ENCODE assay signal across 34 cellular contexts in genomic region chr12:28343687-28344086, GRCh38.
"Had no signal": no experiment of that assay in that cellular context is flagged by ENCODE, and none has a peak within 500 bp of the region (broad histone marks: within the 10 kb centered on the region; RNA-seq: fewer than 3 reads in every experiment).

No MANE protein-coding gene starts in this region.

- H3K27ac ChIP-seq: KMS-11 had no signal

- H3K9me3 ChIP-seq: MG63 had no signal

- DNase-seq: Karpas-422, Kasumi-1, MG63, MM.1S, MV-4-11, NCI-H1048, NCI-H1092, NCI-H1092 treated with DMSO at 0.1 percent for 48 hours, NCI-H1105, NCI-H1105 treated with DMSO at 0.1 percent for 48 hours, NCI-H1417, NCI-H1417 treated with DMSO at 0.1 percent for 48 hours, NCI-H1436, NCI-H1436 treated with DMSO at 0.1 percent for 48 hours, NCI-H146, NCI-H1694, NCI-H1694 treated with DMSO at 0.1 percent for 48 hours, NCI-H187, NCI-H187 treated with DMSO at 0.1 percent for 48 hours, NCI-H1930, NCI-H2029, NCI-H2029 treated with DMSO at 0.1 percent for 48 hours, NCI-H2081, NCI-H2081 treated with DMSO at 0.1 percent for 48 hours, NCI-H2107, NCI-H2171, NCI-H2171 treated with DMSO at 0.1 percent for 48 hours, NCI-H2227 treated with DMSO at 0.1 percent for 48 hours, NCI-H226, NCI-H345, NCI-H446, NCI-H446 treated with DMSO at 0.1 percent for 48 hours, NCI-H510A had no signal

- H3K9ac ChIP-seq: KMS-11 had no signal

- H3K4me2 ChIP-seq: KMS-11 had no signal

- H3K4me3 ChIP-seq: MG63 had no signal

- H3K36me3 ChIP-seq: MG63 had no signal

- H3K27me3 ChIP-seq: MG63 had no signal
